ENCODE assay signal across 10 cellular contexts in the genomic region with DNA sequence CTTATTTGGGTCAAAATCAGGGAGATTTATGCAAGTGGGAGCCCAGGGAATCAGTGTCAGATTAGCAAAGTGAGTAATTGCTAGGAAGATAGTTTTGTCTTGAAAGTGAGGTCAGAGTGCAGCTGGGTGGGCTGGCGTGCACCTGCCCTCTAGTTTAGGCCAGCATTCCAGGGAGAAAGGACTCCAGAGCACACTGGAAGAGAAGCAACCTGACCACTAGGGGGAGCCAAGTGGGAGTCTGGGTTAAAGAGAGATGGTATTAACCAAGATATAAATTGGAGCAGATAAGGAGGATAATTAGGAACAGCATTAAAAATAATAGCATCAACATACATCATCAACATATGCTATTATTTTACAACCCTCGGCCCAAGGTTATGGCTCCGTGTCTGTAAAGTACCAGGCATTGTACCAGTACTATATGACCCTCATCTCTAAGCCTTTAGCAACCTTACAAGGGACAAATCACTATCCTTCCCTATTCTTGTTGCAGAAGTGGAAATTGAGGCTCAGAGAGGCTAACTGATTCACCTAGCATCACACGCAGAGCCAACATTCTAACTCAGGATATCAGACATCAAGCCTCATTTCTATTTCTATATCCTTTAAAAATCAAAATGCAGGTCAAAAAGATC. TPM values are rescaled to one million over a fixed set of nuclear protein-coding genes. Genes with fewer than 3 reads are reported as not detected.
A peak's percentile ranks its signal among the peaks of the same experiment; 100 is the strongest.
DNase-seq lines count a peak whose midpoint lies in the region; ATAC-seq and TF ChIP-seq lines count a peak whose summit lies in the region.
"Had no signal": no experiment of that assay in that cellular context is flagged by ENCODE, and none has a peak within 500 bp of the region (broad histone marks: within the 10 kb centered on the region; RNA-seq: fewer than 3 reads in every experiment).

No MANE protein-coding gene starts in this region.

- no peaks in the 10 kb centered on the region for H3K79me1 ChIP-seq in trophoblast cell (ENCODE audit: low read length)

- no peak overlapping the region for H4K91ac ChIP-seq in trophoblast cell (ENCODE audit: low read depth, low read length)

- no peak overlapping the region for H2BK120ac ChIP-seq in trophoblast cell (ENCODE audit: insufficient read depth, low read length, poor library complexity)

- no peak overlapping the region for H4K8ac ChIP-seq in trophoblast cell (ENCODE audit: low read depth, low read length)

- H3K14ac ChIP-seq in trophoblast cell (ENCODE audit: low read length) = no peak overlapping the region

- no peaks in the 10 kb centered on the region for H3K79me2 ChIP-seq in HCT116 (ENCODE audit: insufficient read depth, low read length)
- H3K79me2 ChIP-seq in trophoblast cell (ENCODE audit: control insufficient read depth, insufficient read depth, low read length, poor library complexity) = no peaks in the 10 kb centered on the region

- no peaks in the 10 kb centered on the region for H3K36me3 ChIP-seq in HCT116 (ENCODE audit: control insufficient read depth in 1 of 2, insufficient read depth in 2 of 2, low read length in 2 of 2)
- no peaks in the 10 kb centered on the region for H3K36me3 ChIP-seq in trophoblast cell (ENCODE audit: control insufficient read depth in 1 of 2, insufficient read depth in 2 of 2, low read length in 2 of 2)

- no peak overlapping the region for H2BK12ac ChIP-seq in trophoblast cell (ENCODE audit: low read length)

- H3K9me2 ChIP-seq in HCT116 (ENCODE audit: insufficient read depth) = no peaks in the 10 kb centered on the region

- BruUV-seq in HCT116 (replicated peaks; lab: Mats Ljungman, UMichigan) = no TSS peak

- H2AK5ac ChIP-seq in trophoblast cell (ENCODE audit: low read length) = no peak overlapping the region

- H3K9ac ChIP-seq in HCT116 (ENCODE audit: low read length) (no peak overlapping the region), trophoblast cell (ENCODE audit: low read length) (no peak overlapping the region)

- TF ChIP-seq RAD21 in HCT116 (IDR thresholded peaks at IDR 0.05; ENCODE audit: low read depth) = peak; percentile 65

- H4K20me1 ChIP-seq in HCT116 (ENCODE audit: insufficient read depth) = no peaks in the 10 kb centered on the region

- H3K18ac ChIP-seq in trophoblast cell (ENCODE audit: low read length) = no peak overlapping the region

- no peak overlapping the region for H2BK5ac ChIP-seq in trophoblast cell (ENCODE audit: low read depth, low read length, poor library complexity)

- no peak overlapping the region for H3K4ac ChIP-seq in trophoblast cell (ENCODE audit: low read depth, low read length)

- peak; percentile 53 to 94 (median 86); a peak in 5 of 6 replicates for TF ChIP-seq CTCF in HCT116 (IDR thresholded peaks at IDR 0.05 in 2 of 3, conservative IDR thresholded peaks at IDR 0.05 in 1 of 3; ENCODE audit: borderline replicate concordance in 1 of 3, insufficient read depth in 1 of 3, low read depth in 2 of 3, low read length in 2 of 3)

- H3K4me3 ChIP-seq in HCT116 (replicated peaks in 1 of 2; ENCODE audit: low read depth in 1 of 2, low read length in 2 of 2) (no peak overlapping the region), trophoblast cell (ENCODE audit: low read depth, low read length) (no peak overlapping the region)

- CTCF ChIA-PET in HCT116 (lab: Charles Lee) = interaction anchor here (1.0 kb wide), 1 partner anchor 14 kb away, joined by 3 read pairs; no protein-coding TSS in a partner anchor

- peak; percentile 88 for DNase-seq in DMS 273 (lab: John Stamatoyannopoulos, UW; ENCODE audit: unreplicated experiment)
- peak; percentile 46 for DNase-seq in HCT116 (ENCODE audit: low read depth, low spot score)
- DNase-seq in NCI-H774 (lab: John Stamatoyannopoulos, UW) = peak; percentile 33
- peak; percentile 27 for DNase-seq in dedifferentiated amniotic fluid mesenchymal stem cell (ENCODE audit: extremely low spot score)
- DNase-seq in trophoblast cell = peak; percentile 23 to 73

- H3K23ac ChIP-seq in trophoblast cell (ENCODE audit: low read length) = no peak overlapping the region

- no CpG with 5 or more reads among the region's 4 CpGs for WGBS in trophoblast cell (ENCODE audit: extremely low coverage, insufficient coverage, insufficient read length)

- POLR2A ChIA-PET in HCT116 (lab: Charles Lee) = no interaction called here

- H2AFZ ChIP-seq in HCT116 (ENCODE audit: low read depth, low read length, poor library complexity, severe bottlenecking) (no peak overlapping the region), trophoblast cell (ENCODE audit: insufficient read depth, low read length, poor library complexity) (no peak overlapping the region)

- no peak for TF ChIP-seq POLR2A in HCT116 (IDR thresholded peaks at IDR 0.05; ENCODE audit: borderline replicate concordance, extremely low read depth, insufficient read depth, insufficient read length)

- H3K27ac ChIP-seq in HCT116 (ENCODE audit: low read depth, low read length) = no peak overlapping the region
- no peak overlapping the region for H3K27ac ChIP-seq in trophoblast cell (ENCODE audit: low read depth, low read length)

- ATAC-seq in HCT116 (peak; percentile 94), HG03460 (IDR thresholded peaks at IDR 0.05; ENCODE audit: unreplicated experiment) (no peak), GM18873 (IDR thresholded peaks at IDR 0.05; ENCODE audit: low FRiP score, unreplicated experiment) (no peak), HG03571 (IDR thresholded peaks at IDR 0.05; ENCODE audit: unreplicated experiment) (no peak)
- ATAC-seq: naive thymus-derived CD4-positive, alpha-beta T cell had no signal

- RAD21 ChIA-PET in HCT116 (lab: Charles Lee; ENCODE audit: low non-redundant PET in 1 of 2, low total read pairs in 2 of 2, uncharacterized antibody in 2 of 2, unreplicated experiment in 2 of 2) = interaction anchor here in 1 of 2 experiments (0.6 kb wide), 1 partner anchor 616 kb away, joined by 6 read pairs; no protein-coding TSS in a partner anchor

- no peak overlapping the region for H3K4me2 ChIP-seq in HCT116 (ENCODE audit: low read length)
- no peak overlapping the region for H3K4me2 ChIP-seq in trophoblast cell (ENCODE audit: low read length)

- no peak overlapping the region for H4K12ac ChIP-seq in trophoblast cell (ENCODE audit: low read depth, low read length)

- H3K9me3 ChIP-seq in HCT116 (ENCODE audit: control insufficient read depth in 1 of 2, insufficient read depth in 1 of 2, low read depth in 1 of 2, low read length in 2 of 2) (no peaks in the 10 kb centered on the region), trophoblast cell (ENCODE audit: insufficient read depth, low read depth, low read length) (no peaks in the 10 kb centered on the region)

- no peaks in the 10 kb centered on the region for H3K27me3 ChIP-seq in HCT116 (ENCODE audit: insufficient read depth, low read length)
- no peaks in the 10 kb centered on the region for H3K27me3 ChIP-seq in trophoblast cell (ENCODE audit: insufficient read depth, low read length)

- intact Hi-C loops in HCT116 (cut with micrococcal nuclease) = loop anchor here (5.0 kb wide), 1 partner anchor 615 kb away; no protein-coding TSS in a partner anchor

- H3K4me1 ChIP-seq in HCT116 (ENCODE audit: control insufficient read depth in 1 of 2, insufficient read depth in 2 of 2, low read length in 2 of 2) (peaks cover 0 to 6% of the 10 kb centered on the region in 2 experiments; a peak in 2 of 4 replicates), trophoblast cell (ENCODE audit: control insufficient read depth in 1 of 2, insufficient read depth in 2 of 2, low read length in 2 of 2) (peaks cover 2 to 6% of the 10 kb centered on the region in 2 experiments)

TF ChIP-seq in HCT116, 20 proteins besides CTCF, POLR2A, EP300 and RAD21:
- 0 out of 2 replicates have a peak, but pooled peaks have one; percentile 39 for TF ChIP-seq CBX3 (IDR thresholded peaks at IDR 0.05; ENCODE audit: low read depth)
- no peak for TF ChIP-seq JUND (IDR thresholded peaks at IDR 0.05)
- TF ChIP-seq YY1 (IDR thresholded peaks at IDR 0.05; ENCODE audit: extremely low read depth, insufficient replicate concordance, low read depth, low read length) = no peak
- TF ChIP-seq ZNF274 (IDR thresholded peaks at IDR 0.05; ENCODE audit: low read depth, low read length) = no peak
- TF ChIP-seq SIN3A (IDR thresholded peaks at IDR 0.05; ENCODE audit: low read depth) = no peak
- TF ChIP-seq FOSL1 (IDR thresholded peaks at IDR 0.05; ENCODE audit: low read depth) = no peak
- TF ChIP-seq MAX (IDR thresholded peaks at IDR 0.05) = 0 out of 2 replicates have a peak, but pooled peaks have one; percentile 15
- TF ChIP-seq CEBPB (IDR thresholded peaks at IDR 0.05; ENCODE audit: low read depth) = no peak
- no peak for TF ChIP-seq EZH2 (IDR thresholded peaks at IDR 0.05)

RNA-seq across cellular contexts. Expression of gene SLC2A10, which starts 57.8 kb away (rescaled TPM):
- 0.05 TPM for total RNA-seq in HCT116 (2021; ENCODE audit: unreplicated experiment)
- 0.01 TPM in 1 of 2 replicates, not detected in the other for polyA plus RNA-seq in HCT116 (2012)
- 10.2 TPM in 2 replicates for polyA plus RNA-seq in trophoblast cell (2013)
- total RNA-seq: T-helper 2 cell treated with Interferon-gamma antibody and Interleukin-4, amounts not matched to agents 100 ng/mL and 5 ng/mL, for 36 hours had no signal
- polyA plus RNA-seq: naive thymus-derived CD4-positive, alpha-beta T cell had no signal

Comparison
In these comparisons a context has a peak if more than half of its experiments do, and no peak if none do; other contexts are left out.
1. DNase-seq: peak in every context shown above with its lines; median percentile 88 in DMS 273; 48 in trophoblast cell; 46 in HCT116; 33 in NCI-H774; 27 in dedifferentiated amniotic fluid mesenchymal stem cell.